8 cellular contexts compared by ENCODE assay signal in the genomic region with DNA sequence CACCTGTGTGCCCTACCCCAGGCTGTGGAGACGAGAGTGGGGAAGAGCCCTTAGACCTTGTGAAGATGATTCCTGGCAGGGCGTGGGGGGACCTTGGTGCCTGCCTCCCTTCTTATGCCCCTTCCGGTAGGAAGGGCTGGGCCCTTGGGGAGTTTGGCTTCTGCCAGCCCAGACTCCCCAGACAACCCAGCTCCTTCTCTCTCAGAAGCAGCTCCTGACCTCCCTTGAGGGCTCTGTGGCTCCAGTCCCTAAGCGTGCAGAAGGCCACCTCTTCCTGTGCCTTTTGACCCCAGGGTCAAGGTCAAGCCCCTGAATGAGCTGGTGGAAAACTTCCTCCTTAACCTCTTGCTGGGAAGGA. TPM values are rescaled to one million over a fixed set of nuclear protein-coding genes. Genes with fewer than 3 reads are reported as not detected.
DNase-seq lines count a peak whose midpoint lies in the region; ATAC-seq and TF ChIP-seq lines count a peak whose summit lies in the region.

No MANE protein-coding gene starts in this region.

- H3K4me1 ChIP-seq in cardiac muscle cell (ENCODE audit: low read depth) (peaks cover 9% of the 10 kb centered on the region), liver (ENCODE audit: control insufficient read depth in 4 of 4, insufficient read depth in 4 of 4, low read length in 3 of 4) (peaks cover 3 to 23% (median 10%) of the 10 kb centered on the region in 4 donors), upper lobe of right lung (peaks cover 49% of the 10 kb centered on the region)

- no peak overlapping the region for H3K27ac Mint-ChIP-seq in activated T-helper 2 cell treated with anti-CD3 and anti-CD28 coated beads, Interferon-gamma antibody, Interleukin-2, Interleukin-4, amounts not matched to agents 10 μg/mL and 5 μg/mL and 100 μg/mL, durations not matched to agents 14 hours and 24 hours and 36 hours

- DNase-seq in cardiac muscle cell (ENCODE audit: low read depth in 1 of 2, low spot score in 1 of 2) (no peak), Right ventricle myocardium superior (no peak), upper lobe of right lung (no peak), NCI-H128 (lab: John Stamatoyannopoulos, UW; ENCODE audit: unreplicated experiment) (no peak), NCI-H1417 treated with DMSO at 0.1 percent for 48 hours (lab: John Stamatoyannopoulos, UW) (no peak)
- DNase-seq in activated T-helper 2 cell treated with anti-CD3 and anti-CD28 coated beads, Interferon-gamma antibody, Interleukin-2, Interleukin-4, amounts not matched to agents 10 μg/mL and 5 μg/mL and 100 μg/mL, durations not matched to agents 14 hours and 24 hours and 36 hours (ENCODE audit: low spot score) = no peak

- no peak for TF ChIP-seq RAD21 in liver (IDR thresholded peaks at IDR 0.05)

- peaks cover 2% of the 10 kb centered on the region for H3K27me3 Mint-ChIP-seq in activated T-helper 2 cell treated with anti-CD3 and anti-CD28 coated beads, Interferon-gamma antibody, Interleukin-2, Interleukin-4, amounts not matched to agents 10 μg/mL and 5 μg/mL and 100 μg/mL, durations not matched to agents 14 hours and 24 hours and 36 hours (ENCODE audit: low read depth)

- H3K9me3 ChIP-seq in cardiac muscle cell (ENCODE audit: low read depth) (no peaks in the 10 kb centered on the region), liver (ENCODE audit: control insufficient read depth in 4 of 4, low read length in 3 of 4) (no peaks in the 10 kb centered on the region), upper lobe of right lung (no peaks in the 10 kb centered on the region)

- intact Hi-C loops in Right ventricle myocardium superior (cut with DNase I) (no loop called here), upper lobe of right lung (cut with DNase I) (no loop called here)
- intact Hi-C loops in activated T-helper 2 cell treated with anti-CD3 and anti-CD28 coated beads, Interferon-gamma antibody, Interleukin-2, Interleukin-4, amounts not matched to agents 10 μg/mL and 5 μg/mL and 100 μg/mL, durations not matched to agents 14 hours and 24 hours and 36 hours (cut with micrococcal nuclease) = no loop called here

- no peak for TF ChIP-seq CTCF in cardiac muscle cell (IDR thresholded peaks at IDR 0.05; ENCODE audit: low read depth, low read length)
- no peak for TF ChIP-seq CTCF in liver (IDR thresholded peaks at IDR 0.05; ENCODE audit: low read depth, low read length, missing input control)
- TF ChIP-seq CTCF in upper lobe of right lung (IDR thresholded peaks at IDR 0.05) = no peak

- H3K27me3 ChIP-seq in cardiac muscle cell (no peaks in the 10 kb centered on the region), liver (ENCODE audit: control insufficient read depth in 4 of 4, insufficient read depth in 4 of 4, low read length in 3 of 4) (no peaks in the 10 kb centered on the region), upper lobe of right lung (no peaks in the 10 kb centered on the region)

- H3K4me3 ChIP-seq in cardiac muscle cell (peak overlapping the region; percentile 92), liver (ENCODE audit: low read depth in 1 of 3, low read length in 3 of 3) (peak overlapping the region in 1 of 3 donors; percentile 76), upper lobe of right lung (peak overlapping the region; percentile 70)

- H3K36me3 ChIP-seq in cardiac muscle cell (no peaks in the 10 kb centered on the region), liver (ENCODE audit: control insufficient read depth in 4 of 4, insufficient read depth in 3 of 4, low read depth in 1 of 4, low read length in 3 of 4) (no peaks in the 10 kb centered on the region), upper lobe of right lung (no peaks in the 10 kb centered on the region)

- H3K4me3 Mint-ChIP-seq in activated T-helper 2 cell treated with anti-CD3 and anti-CD28 coated beads, Interferon-gamma antibody, Interleukin-2, Interleukin-4, amounts not matched to agents 10 μg/mL and 5 μg/mL and 100 μg/mL, durations not matched to agents 14 hours and 24 hours and 36 hours (ENCODE audit: low read depth) = peak overlapping the region; percentile 85

- ATAC-seq in Right ventricle myocardium superior (ENCODE audit: poor library complexity) = no peak
- ATAC-seq in upper lobe of right lung = peak; percentile 0
- no peak for ATAC-seq in HG03045 (IDR thresholded peaks at IDR 0.05; ENCODE audit: unreplicated experiment)

- peaks cover 27% of the 10 kb centered on the region for H3K4me1 Mint-ChIP-seq in activated T-helper 2 cell treated with anti-CD3 and anti-CD28 coated beads, Interferon-gamma antibody, Interleukin-2, Interleukin-4, amounts not matched to agents 10 μg/mL and 5 μg/mL and 100 μg/mL, durations not matched to agents 14 hours and 24 hours and 36 hours (ENCODE audit: low read depth)

- no peak overlapping the region for H3K9ac ChIP-seq in liver (ENCODE audit: low read depth in 1 of 2, low read length in 2 of 2)

- H3K27ac ChIP-seq in cardiac muscle cell (no peak overlapping the region), liver (ENCODE audit: low read depth in 1 of 2, low read length in 2 of 2) (no peak overlapping the region), upper lobe of right lung (peak overlapping the region; percentile 82)

- H3K36me3 Mint-ChIP-seq in activated T-helper 2 cell treated with anti-CD3 and anti-CD28 coated beads, Interferon-gamma antibody, Interleukin-2, Interleukin-4, amounts not matched to agents 10 μg/mL and 5 μg/mL and 100 μg/mL, durations not matched to agents 14 hours and 24 hours and 36 hours (ENCODE audit: low read depth) = no peaks in the 10 kb centered on the region

- WGBS in liver = 63% methylated on average over 4 of the region's 4 CpGs

- H3K9me3 Mint-ChIP-seq in activated T-helper 2 cell treated with anti-CD3 and anti-CD28 coated beads, Interferon-gamma antibody, Interleukin-2, Interleukin-4, amounts not matched to agents 10 μg/mL and 5 μg/mL and 100 μg/mL, durations not matched to agents 14 hours and 24 hours and 36 hours = no peaks in the 10 kb centered on the region

TF ChIP-seq in liver, 16 proteins besides CTCF, POLR2A, EP300 and RAD21:
- peak; percentile 66 for TF ChIP-seq NR2F2 (IDR thresholded peaks at IDR 0.05)
- TF ChIP-seq JUND (IDR thresholded peaks at IDR 0.05) = no peak

RNA-seq across cellular contexts. Expression of a gene that starts 1.0 kb away (rescaled TPM):
- total RNA-seq in cardiac muscle cell (32.4 and 46.2 TPM in 2 replicates), Right ventricle myocardium superior (3.9 TPM), liver (10 to 100 TPM in 1 of 2 donors, 1 to 10 TPM in 1; 9.7 to 26.8 TPM), upper lobe of right lung (124 TPM)
- polyA plus RNA-seq in cardiac muscle cell (22.6 and 26.9 TPM in 2 replicates), liver (1 to 10 TPM; 4.0 to 5.1 TPM)
- 190 and 199 TPM in 2 replicates for total RNA-seq in activated T-helper 2 cell treated with anti-CD3 and anti-CD28 coated beads, Interferon-gamma antibody, Interleukin-2, Interleukin-4, amounts not matched to agents 10 μg/mL and 5 μg/mL and 100 μg/mL, durations not matched to agents 14 hours and 24 hours and 36 hours

RNA-seq across cellular contexts. Expression of a gene that starts 58.3 kb away (rescaled TPM):
- 417 and 533 TPM in 2 replicates for total RNA-seq in cardiac muscle cell
- polyA plus RNA-seq in cardiac muscle cell = 792 and 1,191 TPM in 2 replicates
- 132 TPM for total RNA-seq in Right ventricle myocardium superior
- 579 and 591 TPM in 2 replicates for total RNA-seq in activated T-helper 2 cell treated with anti-CD3 and anti-CD28 coated beads, Interferon-gamma antibody, Interleukin-2, Interleukin-4, amounts not matched to agents 10 μg/mL and 5 μg/mL and 100 μg/mL, durations not matched to agents 14 hours and 24 hours and 36 hours
- total RNA-seq in liver = 100 to 1,000 TPM in 1 of 2 donors, 10 to 100 TPM in 1; 51.8 to 218 TPM
- polyA plus RNA-seq in liver = 100 to 1,000 TPM in 1 of 2 donors, 10 to 100 TPM in 1; 81.8 to 183 TPM
- total RNA-seq in upper lobe of right lung = 298 TPM
